20 cellular contexts compared by ENCODE assay signal in genomic region chr5:91245871-91246270, GRCh38.
DNase-seq lines count a peak whose midpoint lies in the region; ATAC-seq and TF ChIP-seq lines count a peak whose summit lies in the region.
"Had no signal": no experiment of that assay in that cellular context is flagged by ENCODE, and none has a peak within 500 bp of the region (broad histone marks: within the 10 kb centered on the region; RNA-seq: fewer than 3 reads in every experiment).

No MANE protein-coding gene starts in this region.

- H3K36me3 Mint-ChIP-seq in neural progenitor cell: peaks cover 2% of the 10 kb centered on the region

- intact Hi-C loops in sigmoid colon (cut with DNase I): no loop called here

- H3K79me2 ChIP-seq in MM.1S (ENCODE audit: low read length) (no peaks in the 10 kb centered on the region), neural progenitor cell (ENCODE audit: low read depth) (no peaks in the 10 kb centered on the region)

- H3K9ac ChIP-seq in MM.1S (ENCODE audit: low read length) (no peak overlapping the region), neural progenitor cell (no peak overlapping the region)
- H3K9ac ChIP-seq: BLaER1 treated with 17β-estradiol and CSF1 and Interleukin-3, amounts not matched to agents 10 nM and 100 nM had no signal

- DNase-seq in GM13977 (ENCODE audit: low spot score) (no peak), MM.1S (no peak), epithelial cell of proximal tubule (ENCODE audit: low read depth) (no peak), pons (ENCODE audit: low spot score) (peak; percentile 53), sigmoid colon (no peak), neural progenitor cell (ENCODE audit: low spot score) (no peak)
- no peak for DNase-seq in stimulated activated naive CD8-positive, alpha-beta T cell treated with anti-CD3 and anti-CD28 coated beads, Interleukin-15, Interleukin-2, amounts not matched to agents 100 U/mL and 50 U/mL, for 24 hours
- DNase-seq: activated CD8-positive, alpha-beta T cell treated with anti-CD3 and anti-CD28 coated beads, Interleukin-2, amount 10 ng/mL, durations not matched to agents 7 days and 5 days; GF-D8; NCI-H1048; NCI-H2081 treated with DMSO at 0.1 percent for 48 hours; NCI-H510A treated with DMSO at 0.1 percent for 48 hours; Right ventricle myocardium superior; stimulated activated CD4-positive, alpha-beta T cell treated with anti-CD3 and anti-CD28 coated beads, Interleukin-12 subunit alpha, Interleukin-12 subunit beta, amount 100 ng/mL, for 4 hours had no signal

- H3K27me3 ChIP-seq in MM.1S (replicated peaks; ENCODE audit: insufficient read depth, low read length) (no peaks in the 10 kb centered on the region), sigmoid colon (no peaks in the 10 kb centered on the region), neural progenitor cell (no peaks in the 10 kb centered on the region)
- H3K27me3 ChIP-seq: BLaER1 treated with 17β-estradiol and CSF1 and Interleukin-3, amounts not matched to agents 10 nM and 100 nM; esophagus muscularis mucosa had no signal

- H3K4me2 ChIP-seq in MM.1S (ENCODE audit: low read depth, low read length): no peak overlapping the region
- no peak overlapping the region for H3K4me2 ChIP-seq in neural progenitor cell
- H3K4me2 ChIP-seq: BLaER1 treated with 17β-estradiol and CSF1 and Interleukin-3, amounts not matched to agents 10 nM and 100 nM had no signal

- no peaks in the 10 kb centered on the region for H4K20me1 ChIP-seq in MM.1S (ENCODE audit: insufficient read depth, low read length)
- no peaks in the 10 kb centered on the region for H4K20me1 ChIP-seq in neural progenitor cell (ENCODE audit: low read depth)
- H4K20me1 ChIP-seq: BLaER1 treated with 17β-estradiol and CSF1 and Interleukin-3, amounts not matched to agents 10 nM and 100 nM had no signal

- TF ChIP-seq POLR2A in sigmoid colon (IDR thresholded peaks at IDR 0.05): no peak

- WGBS in sigmoid colon, 2 donors: 86 to 91% methylated on average over 1 of the region's 1 CpG

- no peaks in the 10 kb centered on the region for H3K36me3 ChIP-seq in MM.1S (replicated peaks; ENCODE audit: insufficient read depth, low read length)
- no peaks in the 10 kb centered on the region for H3K36me3 ChIP-seq in sigmoid colon
- no peaks in the 10 kb centered on the region for H3K36me3 ChIP-seq in neural progenitor cell
- H3K36me3 ChIP-seq: BLaER1 treated with 17β-estradiol and CSF1 and Interleukin-3, amounts not matched to agents 10 nM and 100 nM; esophagus muscularis mucosa had no signal

- TF ChIP-seq CTCF in GM13977 (IDR thresholded peaks at IDR 0.05; ENCODE audit: extremely low read depth, insufficient read depth, missing control alignments) (peak; percentile 5), MM.1S (IDR thresholded peaks at IDR 0.05; ENCODE audit: low read length) (peak; percentile 32), epithelial cell of proximal tubule (conservative IDR thresholded peaks at IDR 0.05; ENCODE audit: low read depth, low read length) (peak; percentile 15), sigmoid colon (IDR thresholded peaks at IDR 0.05) (no peak), neural progenitor cell (IDR thresholded peaks at IDR 0.05) (no peak)

- no peaks in the 10 kb centered on the region for H3K4me1 ChIP-seq in MM.1S (ENCODE audit: low read length)
- H3K4me1 ChIP-seq in sigmoid colon: no peaks in the 10 kb centered on the region
- H3K4me1 ChIP-seq in neural progenitor cell: no peaks in the 10 kb centered on the region
- H3K4me1 ChIP-seq: BLaER1 treated with 17β-estradiol and CSF1 and Interleukin-3, amounts not matched to agents 10 nM and 100 nM had no signal

- H3K27me3 Mint-ChIP-seq in neural progenitor cell (ENCODE audit: insufficient read depth, low read depth): no peaks in the 10 kb centered on the region
- H3K27me3 Mint-ChIP-seq: activated naive CD8-positive, alpha-beta T cell had no signal

- H2AFZ ChIP-seq in MM.1S (ENCODE audit: low read length): no peak overlapping the region
- H2AFZ ChIP-seq in neural progenitor cell (replicated peaks): no peak overlapping the region

- no peak for ATAC-seq in stimulated activated naive CD8-positive, alpha-beta T cell treated with anti-CD3 and anti-CD28 coated beads, Interleukin-15, Interleukin-2, amounts not matched to agents 100 U/mL and 50 U/mL, for 24 hours
- ATAC-seq: activated CD8-positive, alpha-beta T cell treated with anti-CD3 and anti-CD28 coated beads, Interleukin-2, amount 10 ng/mL, durations not matched to agents 7 days and 5 days; WTC11 had no signal

- H3K4me3 Mint-ChIP-seq in neural progenitor cell: no peak overlapping the region
- H3K4me3 Mint-ChIP-seq: activated CD8-positive, alpha-beta T cell treated with anti-CD3 and anti-CD28 coated beads, Interleukin-2, amount 10 ng/mL, durations not matched to agents 7 days and 5 days; activated naive CD8-positive, alpha-beta T cell; mesothelial cell of epicardium; T-helper 1 cell treated with Interleukin-12 subunit alpha and Interleukin-12 subunit beta and Interleukin-4 antibody, amounts not matched to agents 30 μg/mL and 1 μg/mL, for 36 hours; WTC11 had no signal

- peaks cover 22% of the 10 kb centered on the region for H3K9me3 Mint-ChIP-seq in neural progenitor cell

- TF ChIP-seq EP300 in sigmoid colon (IDR thresholded peaks at IDR 0.05): no peak

- H3K27ac Mint-ChIP-seq in neural progenitor cell: no peak overlapping the region
- H3K27ac Mint-ChIP-seq: activated CD8-positive, alpha-beta T cell treated with anti-CD3 and anti-CD28 coated beads, Interleukin-2, amount 10 ng/mL, durations not matched to agents 7 days and 5 days; activated naive CD8-positive, alpha-beta T cell; mesothelial cell of epicardium; T-helper 1 cell treated with Interleukin-12 subunit alpha and Interleukin-12 subunit beta and Interleukin-4 antibody, amounts not matched to agents 30 μg/mL and 1 μg/mL, for 36 hours; WTC11 had no signal

- no peak overlapping the region for H3K4me3 ChIP-seq in MM.1S (ENCODE audit: low read length)
- H3K4me3 ChIP-seq in epithelial cell of proximal tubule (ENCODE audit: low read depth, low read length): no peak overlapping the region
- H3K4me3 ChIP-seq in sigmoid colon: no peak overlapping the region
- no peak overlapping the region for H3K4me3 ChIP-seq in neural progenitor cell
- H3K4me3 ChIP-seq: BLaER1 treated with 17β-estradiol and CSF1 and Interleukin-3, amounts not matched to agents 10 nM and 100 nM; esophagus muscularis mucosa had no signal

- no peaks in the 10 kb centered on the region for H3K4me1 Mint-ChIP-seq in neural progenitor cell
- H3K4me1 Mint-ChIP-seq: mesothelial cell of epicardium, WTC11 had no signal

- H3K9me3 ChIP-seq in MM.1S (replicated peaks; ENCODE audit: insufficient read depth, low read length): no peaks in the 10 kb centered on the region
- H3K9me3 ChIP-seq in sigmoid colon: peaks cover 0 to 9% (median under 1%) of the 10 kb centered on the region in 4 donors
- no peaks in the 10 kb centered on the region for H3K9me3 ChIP-seq in neural progenitor cell (ENCODE audit: low read depth)

- in situ Hi-C loops in GM13977 (cut with MboI; ENCODE audit: low pct_unique_long_range_greater_than_20kb, low sequenced_read_pairs, unreplicated experiment): no loop called here

- H3K9me2 ChIP-seq in MM.1S (replicated peaks; ENCODE audit: insufficient read depth, low read length): no peaks in the 10 kb centered on the region

- H3F3A ChIP-seq in MM.1S (ENCODE audit: insufficient read depth, low read length): no peaks in the 10 kb centered on the region
- H3F3A ChIP-seq in neural progenitor cell (ENCODE audit: low read depth): no peaks in the 10 kb centered on the region

- H3K27ac ChIP-seq in MM.1S (ENCODE audit: low read length): no peak overlapping the region
- H3K27ac ChIP-seq in sigmoid colon: no peak overlapping the region
- no peak overlapping the region for H3K27ac ChIP-seq in neural progenitor cell
- H3K27ac ChIP-seq: BLaER1 treated with 17β-estradiol and CSF1 and Interleukin-3, amounts not matched to agents 10 nM and 100 nM; esophagus muscularis mucosa had no signal

Comparison
In these comparisons a context has a peak if more than half of its experiments do, and no peak if none do; other contexts are left out.
1. CTCF ChIP-seq: peak in GM13977 (single experiment), MM.1S (single experiment) and epithelial cell of proximal tubule (single experiment); none in sigmoid colon (0 of 4) and neural progenitor cell (single experiment).